1 cellular context compared by ENCODE assay signal in genomic region chr13:106567421-106568224, GRCh38.
A peak's percentile ranks its signal among the peaks of the same experiment; 100 is the strongest.
TF ChIP-seq lines count a peak whose summit lies in the region.

ARGLU1 (minus strand) TSS chr13:106568137; CDS start chr13:106567919, 218 bp downstream.

TF ChIP-seq in K562, 482 proteins besides CTCF, POLR2A, EP300 and RAD21 (continued from another document and continues in another):
- TF ChIP-seq AFF1 (IDR thresholded peaks at IDR 0.05; ENCODE audit: low read depth in 1 of 2, partially characterized antibody in 2 of 2) (no peak), RNF219 (CRISPR knock-in tag; IDR thresholded peaks at IDR 0.05) (no peak), NBN (IDR thresholded peaks at IDR 0.05; ENCODE audit: low read depth) (no peak), ZNF143 (CRISPR knock-in tag; IDR thresholded peaks at IDR 0.05) (peak; percentile 79), GMEB1 (CRISPR knock-in tag; IDR thresholded peaks at IDR 0.05) (no peak), TAF9B (IDR thresholded peaks at IDR 0.05; ENCODE audit: partially characterized antibody) (no peak), SPI1 (IDR thresholded peaks at IDR 0.05; ENCODE audit: borderline replicate concordance, low read depth, low read length) (no peak), EGR1 (conservative IDR thresholded peaks at IDR 0.05) (no peak), ZNF232 (CRISPR knock-in tag; IDR thresholded peaks at IDR 0.05) (no peak), ETV5 (CRISPR knock-in tag; IDR thresholded peaks at IDR 0.05; ENCODE audit: low read depth) (0 out of 2 replicates have a peak, but pooled peaks have one; percentile 24), KLF10 (CRISPR knock-in tag; IDR thresholded peaks at IDR 0.05) (no peak), NCOA2 (IDR thresholded peaks at IDR 0.05; ENCODE audit: partially characterized antibody in 2 of 2) (no peak), STAT5A (IDR thresholded peaks at IDR 0.05; ENCODE audit: borderline replicate concordance, low read length) (no peak), SMAD4 (CRISPR knock-in tag; conservative IDR thresholded peaks at IDR 0.05) (no peak), YY1 (IDR thresholded peaks at IDR 0.05; ENCODE audit: borderline replicate concordance in 1 of 3, control insufficient read depth in 1 of 3, extremely low read depth in 1 of 3, insufficient read depth in 3 of 3, insufficient read length in 1 of 3, insufficient replicate concordance in 2 of 3, low read depth in 1 of 3, low read length in 2 of 3) (peak; percentile 42 to 93 (median 87)), ZNF324 (CRISPR knock-in tag; IDR thresholded peaks at IDR 0.05) (no peak), NR2F6 (CRISPR knock-in tag; IDR thresholded peaks at IDR 0.05) (no peak), BRF1 (IDR thresholded peaks at IDR 0.05; ENCODE audit: borderline replicate concordance, extremely low read depth, insufficient read length) (no peak), ZNF318 (IDR thresholded peaks at IDR 0.05; ENCODE audit: borderline replicate concordance in 1 of 2, low read depth in 1 of 2) (no peak), CAMTA2 (CRISPR knock-in tag; conservative IDR thresholded peaks at IDR 0.05) (no peak), ZNF644 (tag; IDR thresholded peaks at IDR 0.05; ENCODE audit: low read depth) (0 out of 2 replicates have a peak, but pooled peaks have one; percentile 34), ZNF57 (CRISPR knock-in tag; IDR thresholded peaks at IDR 0.05) (no peak), PPARD (CRISPR knock-in tag; IDR thresholded peaks at IDR 0.05) (no peak), HNRNPLL (IDR thresholded peaks at IDR 0.05; ENCODE audit: low read depth, low read length, poor library complexity, severe bottlenecking) (peak; percentile 38), THAP12 (CRISPR knock-in tag; IDR thresholded peaks at IDR 0.05) (no peak), NEUROD1 (IDR thresholded peaks at IDR 0.05; ENCODE audit: borderline replicate concordance, low read depth, low read length, partially characterized antibody) (no peak), RAD51 (IDR thresholded peaks at IDR 0.05; ENCODE audit: borderline replicate concordance, low read depth) (no peak), NFE2L1 (tag; IDR thresholded peaks at IDR 0.05; ENCODE audit: borderline replicate concordance, low read depth) (no peak), HOXB6 (CRISPR knock-in tag; IDR thresholded peaks at IDR 0.05; ENCODE audit: borderline replicate concordance) (no peak), FOSL1 (tag; conservative IDR thresholded peaks at IDR 0.05) (no peak), FOXP1 (CRISPR knock-in tag; IDR thresholded peaks at IDR 0.05) (0 out of 2 replicates have a peak, but pooled peaks have one; percentile 48), ZNF224 (CRISPR knock-in tag; IDR thresholded peaks at IDR 0.05) (no peak), NELFE (IDR thresholded peaks at IDR 0.05; ENCODE audit: insufficient read depth, insufficient read length) (no peak), MBD2 (IDR thresholded peaks at IDR 0.05; ENCODE audit: borderline replicate concordance, low read depth) (no peak), HDAC1 (IDR thresholded peaks at IDR 0.05) (peak in 1 of 2 experiments; percentile 37; a peak in 1 of 4 replicates), CHD1 (IDR thresholded peaks at IDR 0.05; ENCODE audit: low read length) (no peak), ZNF561 (CRISPR knock-in tag; conservative IDR thresholded peaks at IDR 0.05) (no peak), KAT8 (IDR thresholded peaks at IDR 0.05; ENCODE audit: low read depth) (no peak), ZNF280B (CRISPR knock-in tag; IDR thresholded peaks at IDR 0.05) (no peak), ZNF76 (CRISPR knock-in tag; IDR thresholded peaks at IDR 0.05; ENCODE audit: borderline replicate concordance) (no peak), ZNF830 (CRISPR knock-in tag; IDR thresholded peaks at IDR 0.05) (no peak)
